8 cellular contexts compared by ENCODE assay signal in genomic region chr21:28884481-28884880, GRCh38.
A peak's percentile ranks its signal among the peaks of the same experiment; 100 is the strongest.
DNase-seq lines count a peak whose midpoint lies in the region; ATAC-seq, FAIRE-seq and TF ChIP-seq lines count a peak whose summit lies in the region.

No MANE protein-coding gene starts in this region.

- H3K79me2 ChIP-seq in keratinocyte (ENCODE audit: control insufficient read depth, insufficient read depth, low read length) = no peaks in the 10 kb centered on the region

- H3K27ac ChIP-seq in keratinocyte (ENCODE audit: control insufficient read depth, insufficient read depth, low read length) (peak overlapping the region; percentile 92), stomach (peak overlapping the region; percentile 88 to 95 (median 91))

- no peak for FAIRE-seq in keratinocyte (lab: Jason Lieb, UNC)

- dilution Hi-C loops in keratinocyte (cut with MboI; ENCODE audit: extremely low pct_ligation_motif_present, low sequenced_read_pairs) = no loop called here

- H3K9me3 ChIP-seq in adipocyte (ENCODE audit: control insufficient read depth, low read length) (no peaks in the 10 kb centered on the region), keratinocyte (ENCODE audit: control insufficient read depth, low read depth, low read length) (no peaks in the 10 kb centered on the region), stomach (no peaks in the 10 kb centered on the region)

- 26 to 28% (median 27%) methylated on average over 3 of the region's 3 CpGs for WGBS in stomach, 5 donors

- H3K4me3 ChIP-seq in LNCaP clone FGC (ENCODE audit: low read depth, low read length) (peak overlapping the region; percentile 74), adipocyte (ENCODE audit: low read length) (peak overlapping the region; percentile 82), keratinocyte (ENCODE audit: control insufficient read depth in 2 of 3, extremely low read depth in 1 of 3, insufficient read depth in 2 of 3, low read depth in 1 of 3, low read length in 3 of 3) (peak overlapping the region; percentile 69 to 92 (median 88)), stomach (peak overlapping the region; percentile 44 to 63 (median 58))

- no peaks in the 10 kb centered on the region for H4K20me1 ChIP-seq in keratinocyte (ENCODE audit: control insufficient read depth, extremely low read depth, insufficient read depth, low read length)

- peak overlapping the region; percentile 98 for H2AFZ ChIP-seq in keratinocyte (ENCODE audit: control insufficient read depth, low read length)

- H3K9ac ChIP-seq in adipocyte (ENCODE audit: low read length) = peak overlapping the region; percentile 90
- peak overlapping the region; percentile 92 for H3K9ac ChIP-seq in keratinocyte (ENCODE audit: control insufficient read depth, extremely low read depth, insufficient read depth, low read length)

- no peak for TF ChIP-seq EP300 in stomach (IDR thresholded peaks at IDR 0.05)

- no peaks in the 10 kb centered on the region for H3K27me3 ChIP-seq in adipocyte (replicated peaks; ENCODE audit: control insufficient read depth, insufficient read depth, low read length)
- no peaks in the 10 kb centered on the region for H3K27me3 ChIP-seq in keratinocyte (ENCODE audit: control insufficient read depth, extremely low read depth, insufficient read depth, low read length)
- H3K27me3 ChIP-seq in stomach = no peaks in the 10 kb centered on the region

- no peak for TF ChIP-seq POLR2A in stomach (IDR thresholded peaks at IDR 0.05)

- intact Hi-C loops in stomach (cut with DNase I; ENCODE audit: low total_unique reads) = no loop called here

- TF ChIP-seq CTCF in LNCaP clone FGC (IDR thresholded peaks at IDR 0.05; ENCODE audit: control insufficient read depth, extremely low read depth, insufficient read depth) = no peak
- no peak for TF ChIP-seq CTCF in keratinocyte (optimal IDR thresholded peaks at IDR 0.05 in 1 of 3, IDR thresholded peaks at IDR 0.05 in 1 of 3, conservative IDR thresholded peaks at IDR 0.05 in 1 of 3; ENCODE audit: extremely low read depth in 1 of 3, insufficient read depth in 2 of 3, low read length in 3 of 3)
- TF ChIP-seq CTCF in stomach (IDR thresholded peaks at IDR 0.05) = no peak

- peaks cover 25% of the 10 kb centered on the region for H3K4me1 ChIP-seq in adipocyte (ENCODE audit: control insufficient read depth, insufficient read depth, low read length)
- H3K4me1 ChIP-seq in keratinocyte (ENCODE audit: control insufficient read depth, extremely low read depth, insufficient read depth, low read length) = peaks cover 7% of the 10 kb centered on the region
- H3K4me1 ChIP-seq in stomach = peaks cover 11 to 18% (median 12%) of the 10 kb centered on the region in 4 donors

- peak; percentile 9 for DNase-seq in stimulated activated CD4-positive, alpha-beta T cell treated with anti-CD3 and anti-CD28 coated beads, Interleukin-4, amount 100 ng/mL, for 24 hours
- no peak for DNase-seq in stimulated activated CD4-positive, alpha-beta T cell treated with anti-CD3 and anti-CD28 coated beads, Interleukin-1b, Interleukin-23, amount 100 ng/mL, for 48 hours
- DNase-seq in LNCaP clone FGC (ENCODE audit: low read depth) (no peak), adipocyte (ENCODE audit: low read depth) (no peak), keratinocyte (ENCODE audit: low read depth, low spot score) (no peak), stomach (no peak), cerebellum (ENCODE audit: low spot score) (no peak)

- peak overlapping the region; percentile 76 for H3K4me2 ChIP-seq in keratinocyte (ENCODE audit: control insufficient read depth, extremely low read depth, insufficient read depth, low read depth, low read length)

- H3K9me1 ChIP-seq in keratinocyte (ENCODE audit: control insufficient read depth, extremely low read depth, insufficient read depth, low read length) = no peaks in the 10 kb centered on the region

- peaks cover 25% of the 10 kb centered on the region for H3K36me3 ChIP-seq in adipocyte (ENCODE audit: control insufficient read depth, insufficient read depth, low read length, severe bottlenecking)
- H3K36me3 ChIP-seq in keratinocyte (ENCODE audit: control insufficient read depth in 2 of 2, extremely low read depth in 1 of 2, insufficient read depth in 2 of 2, low read length in 2 of 2) = peaks cover 0 to 1% of the 10 kb centered on the region in 2 experiments
- H3K36me3 ChIP-seq in stomach = peaks cover 0 to 31% (median 24%) of the 10 kb centered on the region in 4 donors

- ATAC-seq in HG03196 (IDR thresholded peaks at IDR 0.05; ENCODE audit: unreplicated experiment) = no peak
